In the genomic region with DNA sequence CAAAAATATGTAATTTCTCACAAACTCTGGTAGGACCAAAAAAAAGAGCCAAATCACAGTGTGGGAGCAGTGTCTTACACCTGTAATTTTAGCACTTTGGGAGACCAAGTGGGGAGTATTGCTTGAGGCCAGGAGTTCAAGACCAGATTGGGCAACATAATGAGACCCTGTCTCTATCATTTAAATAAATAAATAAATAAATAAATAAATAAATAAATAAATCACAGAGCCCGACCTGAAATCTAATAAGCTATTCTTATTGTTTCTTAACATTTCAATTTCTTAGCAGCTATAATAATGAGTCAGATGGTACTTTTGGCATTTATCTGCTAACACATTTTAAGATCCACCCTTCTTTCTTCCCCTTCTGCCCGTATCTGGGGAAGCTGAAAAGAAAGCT, we compare ENCODE assay signal across 1 cellular context.
A peak's percentile ranks its signal among the peaks of the same experiment; 100 is the strongest.
TF ChIP-seq lines count a peak whose summit lies in the region.

No MANE protein-coding gene starts in this region.

TF ChIP-seq in HEK293, 187 proteins besides CTCF, POLR2A, EP300 and RAD21 (continued from another document):
- TF ChIP-seq ZNF394 (tag by site-specific recombination; IDR thresholded peaks at IDR 0.05; ENCODE audit: borderline replicate concordance) (peak; percentile 47; the same call in 1 of the 2 replicates), ZNF157 (tag by site-specific recombination; IDR thresholded peaks at IDR 0.05) (no peak), ZNF830 (tag by site-specific recombination; IDR thresholded peaks at IDR 0.05; ENCODE audit: low read depth) (no peak), ZNF175 (tag by site-specific recombination; IDR thresholded peaks at IDR 0.05) (no peak)
